27 cellular contexts compared by ENCODE assay signal in genomic region chr10:16933799-16934198, GRCh38.
DNase-seq lines count a peak whose midpoint lies in the region; ATAC-seq, FAIRE-seq and TF ChIP-seq lines count a peak whose summit lies in the region.
"Had no signal": no experiment of that assay in that cellular context is flagged by ENCODE, and none has a peak within 500 bp of the region (broad histone marks: within the 10 kb centered on the region; RNA-seq: fewer than 3 reads in every experiment).

No MANE protein-coding gene starts in this region.

- CTCF ChIA-PET in IMR-90 (lab: Yijun Ruan, JAX) = no interaction called here
- CTCF ChIA-PET in activated CD4-positive, alpha-beta T cell treated with anti-CD3 and anti-CD28 coated beads, Interleukin-2, amount 10 ng/mL, durations not matched to agents 7 days and 5 days (lab: Charles Lee) = no interaction called here

- peaks cover 22% of the 10 kb centered on the region for H3K4me1 Mint-ChIP-seq in nephron progenitor cell
- H3K4me1 Mint-ChIP-seq in activated CD4-positive, alpha-beta T cell treated with anti-CD3 and anti-CD28 coated beads, Interleukin-2, amount 10 ng/mL, durations not matched to agents 7 days and 5 days = no peaks in the 10 kb centered on the region
- H3K4me1 Mint-ChIP-seq: activated CD4-positive, alpha-beta T cell treated with anti-CD3 and anti-CD28 coated beads for 36 hours; CD14-positive monocyte; natural killer cell; T-helper 17 cell had no signal

- no peak overlapping the region for H2BK5ac ChIP-seq in IMR-90 (ENCODE audit: low read depth, low read length, poor library complexity, severe bottlenecking)

- no peaks in the 10 kb centered on the region for H3K27me3 ChIP-seq in IMR-90 (ENCODE audit: control insufficient read depth, insufficient read depth, low read length)
- no peaks in the 10 kb centered on the region for H3K27me3 ChIP-seq in skeletal muscle satellite cell (ENCODE audit: control insufficient read depth, insufficient read depth, low read length)
- H3K27me3 ChIP-seq: cardiac muscle cell, heart right ventricle had no signal

- no peak for TF ChIP-seq RAD21 in IMR-90 (IDR thresholded peaks at IDR 0.05; ENCODE audit: low read length)

- TF ChIP-seq CTCF in IMR-90 (conservative IDR thresholded peaks at IDR 0.05; ENCODE audit: low read depth, low read length) (no peak), nephron progenitor cell (IDR thresholded peaks at IDR 0.05) (no peak)

- intact Hi-C loops in IMR-90 (cut with micrococcal nuclease) = no loop called here

- no peak overlapping the region; the same call in 1 of the 2 replicates for H2BK20ac ChIP-seq in IMR-90 (ENCODE audit: low read depth, low read length)

- no peaks in the 10 kb centered on the region for H3K79me1 ChIP-seq in IMR-90 (ENCODE audit: low read depth in 1 of 2, low read length in 2 of 2)

- no peaks in the 10 kb centered on the region for H3K27me3 Mint-ChIP-seq in nephron progenitor cell (ENCODE audit: low read depth, poor library complexity)
- H3K27me3 Mint-ChIP-seq in activated CD4-positive, alpha-beta T cell treated with anti-CD3 and anti-CD28 coated beads, Interleukin-2, amount 10 ng/mL, durations not matched to agents 7 days and 5 days = no peaks in the 10 kb centered on the region
- H3K27me3 Mint-ChIP-seq: activated CD4-positive, alpha-beta T cell treated with anti-CD3 and anti-CD28 coated beads for 36 hours; T-helper 17 cell had no signal

- POLR2A ChIA-PET in IMR-90 (lab: Charles Lee; ENCODE audit: unreplicated experiment) = no interaction called here
- POLR2A ChIA-PET in activated CD4-positive, alpha-beta T cell treated with anti-CD3 and anti-CD28 coated beads, Interleukin-2, amount 10 ng/mL, durations not matched to agents 7 days and 5 days (lab: Charles Lee) = no interaction called here

- no peak overlapping the region; the same call in 1 of the 2 replicates for H4K5ac ChIP-seq in IMR-90 (ENCODE audit: low read depth, low read length)

- peaks cover 14% of the 10 kb centered on the region for H3K36me3 Mint-ChIP-seq in nephron progenitor cell (ENCODE audit: low read depth)
- H3K36me3 Mint-ChIP-seq in activated CD4-positive, alpha-beta T cell treated with anti-CD3 and anti-CD28 coated beads, Interleukin-2, amount 10 ng/mL, durations not matched to agents 7 days and 5 days (ENCODE audit: low read depth) = no peaks in the 10 kb centered on the region
- H3K36me3 Mint-ChIP-seq: CD14-positive monocyte; natural killer cell; stimulated activated effector memory CD8-positive, alpha-beta T cell treated with anti-CD3 and anti-CD28 coated beads, Interleukin-12 subunit alpha, Interleukin-12 subunit beta, amount 100 ng/mL, for 72 hours had no signal

- H3K36me3 ChIP-seq in IMR-90 (ENCODE audit: control insufficient read depth, insufficient read depth, low read length) (no peaks in the 10 kb centered on the region), skeletal muscle satellite cell (ENCODE audit: insufficient read depth, low read length) (no peaks in the 10 kb centered on the region)
- H3K36me3 ChIP-seq: cardiac muscle cell, heart right ventricle had no signal

- no peak overlapping the region for H3K4me3 Mint-ChIP-seq in nephron progenitor cell
- H3K4me3 Mint-ChIP-seq in activated CD4-positive, alpha-beta T cell treated with anti-CD3 and anti-CD28 coated beads, Interleukin-2, amount 10 ng/mL, durations not matched to agents 7 days and 5 days = no peak overlapping the region
- H3K4me3 Mint-ChIP-seq: activated CD4-positive, alpha-beta T cell treated with anti-CD3 and anti-CD28 coated beads for 36 hours; activated T-cell treated with anti-CD3 and anti-CD28 coated beads, Interleukin-2, amount 50 U/mL, for 72 hours; CD14-positive monocyte; natural killer cell; stimulated activated effector memory CD8-positive, alpha-beta T cell treated with anti-CD3 and anti-CD28 coated beads, Interleukin-12 subunit alpha, Interleukin-12 subunit beta, amount 100 ng/mL, for 72 hours; T-helper 17 cell had no signal

- H3K14ac ChIP-seq in IMR-90 (replicated peaks; ENCODE audit: low read depth, low read length) = 0 out of 2 replicates have a peak overlapping the region, but pooled peaks have one; percentile 38

- peaks cover 16% of the 10 kb centered on the region for H3K9me3 Mint-ChIP-seq in nephron progenitor cell
- no peaks in the 10 kb centered on the region for H3K9me3 Mint-ChIP-seq in activated CD4-positive, alpha-beta T cell treated with anti-CD3 and anti-CD28 coated beads, Interleukin-2, amount 10 ng/mL, durations not matched to agents 7 days and 5 days
- H3K9me3 Mint-ChIP-seq: activated T-cell treated with anti-CD3 and anti-CD28 coated beads, Interleukin-2, amount 50 U/mL, for 72 hours; CD14-positive monocyte; natural killer cell; stimulated activated effector memory CD8-positive, alpha-beta T cell treated with anti-CD3 and anti-CD28 coated beads, Interleukin-12 subunit alpha, Interleukin-12 subunit beta, amount 100 ng/mL, for 72 hours had no signal

- DNase-seq in IMR-90 = no peak
- DNase-seq in fibroblast of peridontal ligament (ENCODE audit: extremely low read depth) = peak; percentile 46
- DNase-seq in nephron progenitor cell = no peak
- no peak for DNase-seq in HCEC 1CT
- no peak for DNase-seq in GM12892 (ENCODE audit: insufficient read length)
- DNase-seq in activated CD4-positive, alpha-beta T cell treated with anti-CD3 and anti-CD28 coated beads, Interleukin-2, amount 10 ng/mL, durations not matched to agents 7 days and 5 days = no peak
- DNase-seq: activated CD4-positive, alpha-beta T cell treated with anti-CD3 and anti-CD28 coated beads for 36 hours; activated naive CD4-positive, alpha-beta T cell treated with Interleukin-2 at 50 U/mL for 16 hours; activated T-cell treated with anti-CD3 and anti-CD28 coated beads, Interleukin-2, amount 50 U/mL, for 72 hours; amniotic stem cell; Calu3; left cardiac atrium; mesendoderm; natural killer cell; NCI-H1048; NCI-H187; NCI-H526 treated with DMSO at 0.1 percent for 48 hours; substantia nigra; T-helper 17 cell had no signal

- no TSS peak for BruUV-seq in IMR-90 (replicated peaks; lab: Mats Ljungman, UMichigan)

- FAIRE-seq in GM12892 (lab: Jason Lieb, UNC) = no peak
- FAIRE-seq: GM19239, urothelium cell line had no signal

- H3K4me1 ChIP-seq in IMR-90 (ENCODE audit: control insufficient read depth, insufficient read depth, low read length) (peaks cover 2% of the 10 kb centered on the region; the same call in 1 of the 2 replicates), skeletal muscle satellite cell (ENCODE audit: control insufficient read depth, insufficient read depth, low read length) (peaks cover 8% of the 10 kb centered on the region)

- H3K9me3 ChIP-seq in IMR-90 (ENCODE audit: control insufficient read depth, insufficient read depth, low read length) (no peaks in the 10 kb centered on the region), skeletal muscle satellite cell (replicated peaks; ENCODE audit: low read length) (no peaks in the 10 kb centered on the region)
- H3K9me3 ChIP-seq: heart right ventricle had no signal

- no peak overlapping the region for H2AK5ac ChIP-seq in IMR-90 (ENCODE audit: low read depth, low read length)

- TF ChIP-seq POLR2A in IMR-90 (IDR thresholded peaks at IDR 0.05; ENCODE audit: low read depth, low read length) (no peak), GM12892 (IDR thresholded peaks at IDR 0.05; ENCODE audit: low read depth, low read length) (no peak)

- no peak; the same call in 1 of the 2 replicates for ATAC-seq in IMR-90 (ENCODE audit: low read depth)
- ATAC-seq: activated CD4-positive, alpha-beta T cell treated with anti-CD3 and anti-CD28 coated beads for 36 hours; activated T-cell treated with anti-CD3 and anti-CD28 coated beads, Interleukin-2, amount 50 U/mL, for 72 hours; natural killer cell; stimulated activated effector memory CD8-positive, alpha-beta T cell treated with anti-CD3 and anti-CD28 coated beads, Interleukin-12 subunit alpha, Interleukin-12 subunit beta, amount 100 ng/mL, for 72 hours; T-helper 17 cell had no signal

- no peak overlapping the region for H2AK9ac ChIP-seq in IMR-90 (replicated peaks; ENCODE audit: low read depth, low read length, poor library complexity)

- H3K18ac ChIP-seq in IMR-90 (ENCODE audit: low read depth, low read length) = peak overlapping the region; percentile 17; the same call in 1 of the 2 replicates

- H3K27ac ChIP-seq in IMR-90 (ENCODE audit: insufficient read depth, low read length) = no peak overlapping the region
- H3K27ac ChIP-seq: cardiac muscle cell, SK-N-MC had no signal

- peaks cover 8% of the 10 kb centered on the region for H3K9me1 ChIP-seq in IMR-90 (ENCODE audit: insufficient read depth, low read length)

- no peak overlapping the region for H4K91ac ChIP-seq in IMR-90 (ENCODE audit: insufficient read depth, low read depth, low read length)

- no peak overlapping the region for H3K4ac ChIP-seq in IMR-90 (ENCODE audit: low read depth, low read length)

- H3K4me3 ChIP-seq in IMR-90 (ENCODE audit: insufficient read depth, low read depth, low read length) (no peak overlapping the region), skeletal muscle satellite cell (ENCODE audit: low read length) (no peak overlapping the region)
- H3K4me3 ChIP-seq: cardiac muscle cell, heart right ventricle, SK-N-MC had no signal

- dilution Hi-C loops in IMR-90 (cut with HindIII; ENCODE audit: low sequenced_read_pairs, unreplicated experiment) = no loop called here

- H3K56ac ChIP-seq in IMR-90 (ENCODE audit: extremely low read depth, insufficient read depth, low read length) = no peak overlapping the region

- H3K9ac ChIP-seq in IMR-90 (ENCODE audit: low read depth, low read length) (no peak overlapping the region), skeletal muscle satellite cell (ENCODE audit: low read depth, low read length) (no peak overlapping the region)

- H2BK120ac ChIP-seq in IMR-90 (ENCODE audit: low read depth, low read length) = peak overlapping the region; percentile 42; the same call in 1 of the 2 replicates

- H3K23ac ChIP-seq in IMR-90 (ENCODE audit: low read depth, low read length) = no peak overlapping the region

- H3K27ac Mint-ChIP-seq in nephron progenitor cell = peak overlapping the region; percentile 44
- no peak overlapping the region for H3K27ac Mint-ChIP-seq in activated CD4-positive, alpha-beta T cell treated with anti-CD3 and anti-CD28 coated beads, Interleukin-2, amount 10 ng/mL, durations not matched to agents 7 days and 5 days
- H3K27ac Mint-ChIP-seq: activated CD4-positive, alpha-beta T cell treated with anti-CD3 and anti-CD28 coated beads for 36 hours; activated T-cell treated with anti-CD3 and anti-CD28 coated beads, Interleukin-2, amount 50 U/mL, for 72 hours; CD14-positive monocyte; natural killer cell; stimulated activated effector memory CD8-positive, alpha-beta T cell treated with anti-CD3 and anti-CD28 coated beads, Interleukin-12 subunit alpha, Interleukin-12 subunit beta, amount 100 ng/mL, for 72 hours; T-helper 17 cell had no signal

- H2BK15ac ChIP-seq in IMR-90 (ENCODE audit: low read depth, low read length) = no peak overlapping the region

- in situ Hi-C loops in IMR-90 (cut with MboI; ENCODE audit: low sequenced_read_pairs) = no loop called here

- peak overlapping the region in 1 of 2 experiments; percentile 56; a peak in 1 of 4 replicates for H4K8ac ChIP-seq in IMR-90 (ENCODE audit: low read depth in 2 of 2, low read length in 2 of 2)

- no peaks in the 10 kb centered on the region for H4K20me1 ChIP-seq in IMR-90 (ENCODE audit: insufficient read depth, low read length)

- H3K4me2 ChIP-seq in IMR-90 (ENCODE audit: low read depth, low read length) (no peak overlapping the region; the same call in 1 of the 2 replicates), skeletal muscle satellite cell (ENCODE audit: low read length) (peak overlapping the region; percentile 36)

- peak overlapping the region; percentile 78 for H2AFZ ChIP-seq in IMR-90 (replicated peaks; ENCODE audit: low read length, poor library complexity)

- no CpG with 5 or more reads among the region's 4 CpGs for WGBS in IMR-90 (ENCODE audit: extremely low coverage in 2 of 2, insufficient read length in 1 of 2), 2 experiments
